In genomic region chr12:75509621-75510020, GRCh38 we compare ENCODE assay signal across 12 cellular contexts. TPM values are rescaled to one million over a fixed set of nuclear protein-coding genes. Genes with fewer than 3 reads are reported as not detected.
DNase-seq lines count a peak whose midpoint lies in the region; ATAC-seq and TF ChIP-seq lines count a peak whose summit lies in the region.
"Had no signal": no experiment of that assay in that cellular context is flagged by ENCODE, and none has a peak within 500 bp of the region (broad histone marks: within the 10 kb centered on the region; RNA-seq: fewer than 3 reads in every experiment).

No MANE protein-coding gene starts in this region.

- TF ChIP-seq POLR2A in transverse colon (IDR thresholded peaks at IDR 0.05) = no peak

- no peak overlapping the region for H3K27ac ChIP-seq in CD8-positive, alpha-beta T cell (ENCODE audit: low read depth, low read length)
- H3K27ac ChIP-seq in muscle layer of duodenum (ENCODE audit: low read length) = no peak overlapping the region
- H3K27ac ChIP-seq in transverse colon = no peak overlapping the region
- no peak overlapping the region for H3K27ac ChIP-seq in A673 (ENCODE audit: low read depth, low read length, poor library complexity, severe bottlenecking)
- H3K27ac ChIP-seq: colonic mucosa had no signal

- peaks cover 41% of the 10 kb centered on the region for H3K36me3 Mint-ChIP-seq in CD8-positive, alpha-beta T cell
- peaks cover 17% of the 10 kb centered on the region for H3K36me3 Mint-ChIP-seq in HFFc6 (ENCODE audit: low read depth)
- H3K36me3 Mint-ChIP-seq in activated naive CD8-positive, alpha-beta T cell = peaks cover 9% of the 10 kb centered on the region

- ATAC-seq in CD8-positive, alpha-beta T cell = no peak
- no peak for ATAC-seq in GM19351 (IDR thresholded peaks at IDR 0.05; ENCODE audit: unreplicated experiment)

- H3K27me3 Mint-ChIP-seq in CD8-positive, alpha-beta T cell (ENCODE audit: low read depth) = no peaks in the 10 kb centered on the region
- H3K27me3 Mint-ChIP-seq in HFFc6 (ENCODE audit: insufficient read depth) = no peaks in the 10 kb centered on the region
- H3K27me3 Mint-ChIP-seq in activated naive CD8-positive, alpha-beta T cell = no peaks in the 10 kb centered on the region

- no TSS peak for BruUV-seq in A673 (replicated peaks; lab: Mats Ljungman, UMichigan)

- in situ Hi-C loops in transverse colon (cut with MboI; ENCODE audit: low pct_ligation_motif_present in 1 of 4, low pct_unique_long_range_greater_than_20kb in 1 of 4, low sequenced_read_pairs in 3 of 4) = loop anchor here in 2 of 4 donors (10.0 kb wide), 1 partner anchor 175 kb away; the partner anchor contains the start of genes CAPS2 (in 2 of the 2) and GLIPR1L1 (in 2 of the 2)

- DNase-seq in CD8-positive, alpha-beta T cell = no peak
- DNase-seq in HFFc6 (no peak), transverse colon (no peak), A673 (ENCODE audit: low spot score) (no peak), DMS79 (lab: John Stamatoyannopoulos, UW) (no peak)
- DNase-seq: colonic mucosa, DMS53, H7, NCI-H1930 had no signal

- H3K27me3 ChIP-seq in CD8-positive, alpha-beta T cell (ENCODE audit: insufficient read depth, low read length) = no peaks in the 10 kb centered on the region
- H3K27me3 ChIP-seq in muscle layer of duodenum (ENCODE audit: low read depth, low read length) = no peaks in the 10 kb centered on the region
- H3K27me3 ChIP-seq in transverse colon = no peaks in the 10 kb centered on the region
- no peaks in the 10 kb centered on the region for H3K27me3 ChIP-seq in A673 (replicated peaks; ENCODE audit: insufficient read depth, low read depth, low read length, poor library complexity)
- H3K27me3 ChIP-seq: colonic mucosa had no signal

- H3K4me3 Mint-ChIP-seq in CD8-positive, alpha-beta T cell = peak overlapping the region; percentile 98
- H3K4me3 Mint-ChIP-seq in HFFc6 = peak overlapping the region; percentile 97
- peak overlapping the region; percentile 99 for H3K4me3 Mint-ChIP-seq in activated naive CD8-positive, alpha-beta T cell

- no peak for TF ChIP-seq CTCF in CD8-positive, alpha-beta T cell (IDR thresholded peaks at IDR 0.05)
- TF ChIP-seq CTCF in HFFc6 (IDR thresholded peaks at IDR 0.05) (no peak), transverse colon (IDR thresholded peaks at IDR 0.05) (no peak), A673 (conservative IDR thresholded peaks at IDR 0.05; ENCODE audit: low read depth, low read length) (no peak)

- H3K36me3 ChIP-seq in CD8-positive, alpha-beta T cell (ENCODE audit: insufficient read depth, low read length) = peaks cover 10% of the 10 kb centered on the region
- H3K36me3 ChIP-seq in muscle layer of duodenum (ENCODE audit: control insufficient read depth in 1 of 2, insufficient read depth in 2 of 2, low read length in 2 of 2) (peaks cover 10 to 32% of the 10 kb centered on the region in 2 donors), transverse colon (peaks cover 0 to 15% (median 3%) of the 10 kb centered on the region in 4 donors), A673 (ENCODE audit: insufficient read depth, low read length, poor library complexity, severe bottlenecking) (peaks cover 19% of the 10 kb centered on the region)
- H3K36me3 ChIP-seq: colonic mucosa had no signal

- H3K4me1 Mint-ChIP-seq in CD8-positive, alpha-beta T cell (ENCODE audit: low read depth) = peaks cover 36% of the 10 kb centered on the region
- H3K4me1 Mint-ChIP-seq in HFFc6 (ENCODE audit: low read depth) = peaks cover 53% of the 10 kb centered on the region
- peaks cover 44% of the 10 kb centered on the region for H3K4me1 Mint-ChIP-seq in activated naive CD8-positive, alpha-beta T cell (ENCODE audit: low read depth)

- intact Hi-C loops in CD8-positive, alpha-beta T cell (cut with DNase I, micrococcal nuclease) = loop anchor here (2.0 to 5.0 kb wide), 9 partner anchors 29 to 1255 kb away; partner anchors contain the start of genes OSBPL8 (in 2 of the 2), ZDHHC17 (in 2 of the 2), ATXN7L3B (in 1 of the 2) and BBS10 (in 1 of the 2)
- intact Hi-C loops in transverse colon (cut with DNase I; ENCODE audit: low total_unique reads) (no loop called here), A673 (cut with micrococcal nuclease; ENCODE audit: unreplicated experiment) (loop anchor here (5.0 kb wide), 2 partner anchors 177 to 822 kb away; partner anchors contain the start of genes CAPS2 and GLIPR1L1)

- no peaks in the 10 kb centered on the region for H3K9me3 Mint-ChIP-seq in CD8-positive, alpha-beta T cell
- H3K9me3 Mint-ChIP-seq in HFFc6 = no peaks in the 10 kb centered on the region
- no peaks in the 10 kb centered on the region for H3K9me3 Mint-ChIP-seq in activated naive CD8-positive, alpha-beta T cell (ENCODE audit: low read depth)

- POLR2A ChIA-PET in CD8-positive, alpha-beta T cell (lab: Charles Lee) = interaction anchor here (1.3 kb wide), 1 partner anchor 143 kb away, joined by 4 read pairs; no protein-coding TSS in a partner anchor
- POLR2A ChIA-PET in A673 (lab: Charles Lee; ENCODE audit: low non-redundant PET) = no interaction called here

- TF ChIP-seq EP300 in transverse colon (IDR thresholded peaks at IDR 0.05; ENCODE audit: low read depth) = no peak

- no peaks in the 10 kb centered on the region for H3K9me3 ChIP-seq in CD8-positive, alpha-beta T cell (ENCODE audit: low read length)
- no peaks in the 10 kb centered on the region for H3K9me3 ChIP-seq in muscle layer of duodenum (ENCODE audit: control insufficient read depth in 1 of 2, low read length in 2 of 2)
- no peaks in the 10 kb centered on the region for H3K9me3 ChIP-seq in transverse colon
- H3K9me3 ChIP-seq in A673 (ENCODE audit: low read depth, low read length, poor library complexity, severe bottlenecking) = no peaks in the 10 kb centered on the region
- H3K9me3 ChIP-seq: colonic mucosa had no signal

- H3K4me1 ChIP-seq in CD8-positive, alpha-beta T cell (ENCODE audit: insufficient read depth, low read length) = peaks cover 18% of the 10 kb centered on the region
- H3K4me1 ChIP-seq in muscle layer of duodenum (ENCODE audit: control insufficient read depth in 1 of 2, insufficient read depth in 2 of 2, low read length in 2 of 2) = peaks cover 11 to 20% of the 10 kb centered on the region in 2 donors
- H3K4me1 ChIP-seq in transverse colon = peaks cover 9 to 21% (median 10%) of the 10 kb centered on the region in 4 donors
- H3K4me1 ChIP-seq in A673 (ENCODE audit: insufficient read depth, low read length, poor library complexity, severe bottlenecking) = peaks cover 5% of the 10 kb centered on the region

- no peak overlapping the region for H3K4me3 ChIP-seq in CD8-positive, alpha-beta T cell (ENCODE audit: low read depth, low read length)
- H3K4me3 ChIP-seq in muscle layer of duodenum (ENCODE audit: low read depth in 1 of 2, low read length in 2 of 2) = peak overlapping the region; percentile 95 to 96
- no peak overlapping the region for H3K4me3 ChIP-seq in transverse colon
- H3K4me3 ChIP-seq in A673 (ENCODE audit: low read depth, low read length, poor library complexity, severe bottlenecking) = no peak overlapping the region

- CTCF ChIA-PET in CD8-positive, alpha-beta T cell (lab: Charles Lee) = interaction anchor here (0.7 to 6.0 kb wide), 6 partner anchors 26 to 178 kb away, joined by 3 to 35 read pairs (median 4); partner anchors contain the start of genes GLIPR1L1 and GLIPR1L2
- CTCF ChIA-PET in A673 (lab: Charles Lee) = interaction anchor here (0.7 kb wide), 1 partner anchor 523 kb away, joined by 8 read pairs; no protein-coding TSS in a partner anchor

- H3K27ac Mint-ChIP-seq in CD8-positive, alpha-beta T cell = peak overlapping the region; percentile 98
- peak overlapping the region; percentile 95; the same call in 1 of the 2 replicates for H3K27ac Mint-ChIP-seq in HFFc6
- peak overlapping the region; percentile 98 for H3K27ac Mint-ChIP-seq in activated naive CD8-positive, alpha-beta T cell

- WGBS in transverse colon (ENCODE audit: low coverage in 1 of 2), 2 donors = 72 to 73% methylated on average over 4 of the region's 4 CpGs

RNA-seq across cellular contexts. Expression of gene KRR1, which starts 1.8 kb away (rescaled TPM):
- 100 to 1,000 TPM; 158 to 161 TPM for total RNA-seq in CD8-positive, alpha-beta T cell
- 10 to 100 TPM; 52.4 to 64.4 (median 61.8) TPM for total RNA-seq in HFFc6 (2021; fragmentation: NEBNext Ultra II Directional; extraction: Animal tissue kit (Norgen Biotek cat#: 25700))
- total RNA-seq in transverse colon (10 to 100 TPM in 2 of 4 donors, 1 to 10 TPM in 2; 3.2 to 28.1 (median 11.7) TPM), A673 (2021) (75.3 and 85.9 TPM in 2 replicates)

RNA-seq across cellular contexts. Expression of gene GLIPR1, which starts 29.1 kb away (rescaled TPM):
- total RNA-seq in CD8-positive, alpha-beta T cell = 10 to 100 TPM; 20.8 to 23.1 TPM
- 100 to 1,000 TPM; 190 to 339 (median 278) TPM for total RNA-seq in HFFc6 (2021; fragmentation: NEBNext Ultra II Directional; extraction: Animal tissue kit (Norgen Biotek cat#: 25700))
- 10 to 100 TPM in 1 of 4 donors, 1 to 10 TPM in 3; 3.3 to 10.6 (median 3.6) TPM for total RNA-seq in transverse colon
- total RNA-seq in A673 (2021) = 11.3 and 19.7 TPM in 2 replicates

Comparison
In these comparisons a context has a peak if more than half of its experiments do, and no peak if none do; other contexts are left out.
1. H3K4me3 ChIP-seq: peak in muscle layer of duodenum (2 of 2); none in CD8-positive, alpha-beta T cell (single experiment), transverse colon (0 of 4) and A673 (single experiment).
2. Peak in every context shown above with its lines, with median percentiles within 50 percentile points of each other: H3K27ac Mint-ChIP-seq and H3K4me3 Mint-ChIP-seq.